Comparison of ENCODE assay signal across 1 cellular context in genomic region chr12:31728917-31729640, GRCh38.
TF ChIP-seq lines count a peak whose summit lies in the region.

TSS of gene AMN1 (minus strand) at chr12:31729021. CDS start at chr12:31729008, 13 bp downstream.

TF ChIP-seq in HEK293, 187 proteins besides CTCF, POLR2A, EP300 and RAD21 (continued from another document):
- TF ChIP-seq, protein P1, sequence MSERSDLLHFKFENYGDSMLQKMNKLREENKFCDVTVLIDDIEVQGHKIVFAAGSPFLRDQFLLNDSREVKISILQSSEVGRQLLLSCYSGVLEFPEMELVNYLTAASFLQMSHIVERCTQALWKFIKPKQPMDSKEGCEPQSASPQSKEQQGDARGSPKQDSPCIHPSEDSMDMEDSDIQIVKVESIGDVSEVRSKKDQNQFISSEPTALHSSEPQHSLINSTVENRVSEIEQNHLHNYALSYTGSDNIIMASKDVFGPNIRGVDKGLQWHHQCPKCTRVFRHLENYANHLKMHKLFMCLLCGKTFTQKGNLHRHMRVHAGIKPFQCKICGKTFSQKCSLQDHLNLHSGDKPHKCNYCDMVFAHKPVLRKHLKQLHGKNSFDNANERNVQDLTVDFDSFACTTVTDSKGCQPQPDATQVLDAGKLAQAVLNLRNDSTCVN (tag by site-specific recombination; optimal IDR thresholded peaks at IDR 0.05) = peak; percentile 87
- peak; percentile 83 for TF ChIP-seq ZNF600 (tag by site-specific recombination; IDR thresholded peaks at IDR 0.05)
- no peak for TF ChIP-seq MEIS1 (CRISPR knock-in tag; IDR thresholded peaks at IDR 0.05; ENCODE audit: borderline replicate concordance)
- no peak for TF ChIP-seq OVOL3 (tag by site-specific recombination; IDR thresholded peaks at IDR 0.05)
- no peak for TF ChIP-seq ZNF37A (tag by site-specific recombination; IDR thresholded peaks at IDR 0.05)
- TF ChIP-seq, protein P2, sequence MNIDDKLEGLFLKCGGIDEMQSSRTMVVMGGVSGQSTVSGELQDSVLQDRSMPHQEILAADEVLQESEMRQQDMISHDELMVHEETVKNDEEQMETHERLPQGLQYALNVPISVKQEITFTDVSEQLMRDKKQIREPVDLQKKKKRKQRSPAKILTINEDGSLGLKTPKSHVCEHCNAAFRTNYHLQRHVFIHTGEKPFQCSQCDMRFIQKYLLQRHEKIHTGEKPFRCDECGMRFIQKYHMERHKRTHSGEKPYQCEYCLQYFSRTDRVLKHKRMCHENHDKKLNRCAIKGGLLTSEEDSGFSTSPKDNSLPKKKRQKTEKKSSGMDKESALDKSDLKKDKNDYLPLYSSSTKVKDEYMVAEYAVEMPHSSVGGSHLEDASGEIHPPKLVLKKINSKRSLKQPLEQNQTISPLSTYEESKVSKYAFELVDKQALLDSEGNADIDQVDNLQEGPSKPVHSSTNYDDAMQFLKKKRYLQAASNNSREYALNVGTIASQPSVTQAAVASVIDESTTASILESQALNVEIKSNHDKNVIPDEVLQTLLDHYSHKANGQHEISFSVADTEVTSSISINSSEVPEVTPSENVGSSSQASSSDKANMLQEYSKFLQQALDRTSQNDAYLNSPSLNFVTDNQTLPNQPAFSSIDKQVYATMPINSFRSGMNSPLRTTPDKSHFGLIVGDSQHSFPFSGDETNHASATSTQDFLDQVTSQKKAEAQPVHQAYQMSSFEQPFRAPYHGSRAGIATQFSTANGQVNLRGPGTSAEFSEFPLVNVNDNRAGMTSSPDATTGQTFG (tag by site-specific recombination; IDR thresholded peaks at IDR 0.05; ENCODE audit: borderline replicate concordance) = no peak
- TF ChIP-seq ZNF398 (tag by site-specific recombination; IDR thresholded peaks at IDR 0.05) = no peak
- no peak for TF ChIP-seq ZNF239 (tag by site-specific recombination; IDR thresholded peaks at IDR 0.05)
- no peak for TF ChIP-seq ZNF548 (tag by site-specific recombination; IDR thresholded peaks at IDR 0.05)
- TF ChIP-seq KLF1 (tag by site-specific recombination; IDR thresholded peaks at IDR 0.05) = peak; percentile 78
- peak; percentile 98 for TF ChIP-seq ZBTB17 (tag by site-specific recombination; IDR thresholded peaks at IDR 0.05)
- TF ChIP-seq WT1 (tag by site-specific recombination; IDR thresholded peaks at IDR 0.05) = 0 out of 2 replicates have a peak, but pooled peaks have one; percentile 37
- peak; percentile 99 for TF ChIP-seq ZSCAN16 (tag by site-specific recombination; IDR thresholded peaks at IDR 0.05)
- TF ChIP-seq ZNF639 (tag by site-specific recombination; IDR thresholded peaks at IDR 0.05) = peak; percentile 54
- TF ChIP-seq ZBTB11 (tag by site-specific recombination; conservative IDR thresholded peaks at IDR 0.05; ENCODE audit: low read depth) = peak; percentile 12; the same call in 1 of the 2 replicates
- TF ChIP-seq, protein P3, sequence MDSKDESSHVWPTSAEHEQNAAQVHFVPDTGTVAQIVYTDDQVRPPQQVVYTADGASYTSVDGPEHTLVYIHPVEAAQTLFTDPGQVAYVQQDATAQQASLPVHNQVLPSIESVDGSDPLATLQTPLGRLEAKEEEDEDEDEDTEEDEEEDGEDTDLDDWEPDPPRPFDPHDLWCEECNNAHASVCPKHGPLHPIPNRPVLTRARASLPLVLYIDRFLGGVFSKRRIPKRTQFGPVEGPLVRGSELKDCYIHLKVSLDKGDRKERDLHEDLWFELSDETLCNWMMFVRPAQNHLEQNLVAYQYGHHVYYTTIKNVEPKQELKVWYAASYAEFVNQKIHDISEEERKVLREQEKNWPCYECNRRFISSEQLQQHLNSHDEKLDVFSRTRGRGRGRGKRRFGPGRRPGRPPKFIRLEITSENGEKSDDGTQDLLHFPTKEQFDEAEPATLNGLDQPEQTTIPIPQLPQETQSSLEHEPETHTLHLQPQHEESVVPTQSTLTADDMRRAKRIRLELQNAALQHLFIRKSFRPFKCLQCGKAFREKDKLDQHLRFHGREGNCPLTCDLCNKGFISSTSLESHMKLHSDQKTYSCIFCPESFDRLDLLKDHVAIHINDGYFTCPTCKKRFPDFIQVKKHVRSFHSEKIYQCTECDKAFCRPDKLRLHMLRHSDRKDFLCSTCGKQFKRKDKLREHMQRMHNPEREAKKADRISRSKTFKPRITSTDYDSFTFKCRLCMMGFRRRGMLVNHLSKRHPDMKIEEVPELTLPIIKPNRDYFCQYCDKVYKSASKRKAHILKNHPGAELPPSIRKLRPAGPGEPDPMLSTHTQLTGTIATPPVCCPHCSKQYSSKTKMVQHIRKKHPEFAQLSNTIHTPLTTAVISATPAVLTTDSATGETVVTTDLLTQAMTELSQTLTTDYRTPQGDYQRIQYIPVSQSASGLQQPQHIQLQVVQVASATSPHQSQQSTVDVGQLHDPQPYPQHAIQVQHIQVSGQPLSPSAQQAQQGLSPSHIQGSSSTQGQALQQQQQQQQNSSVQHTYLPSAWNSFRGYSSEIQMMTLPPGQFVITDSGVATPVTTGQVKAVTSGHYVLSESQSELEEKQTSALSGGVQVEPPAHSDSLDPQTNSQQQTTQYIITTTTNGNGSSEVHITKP (tag by site-specific recombination; IDR thresholded peaks at IDR 0.05) = 0 out of 2 replicates have a peak, but pooled peaks have one; percentile 42
